In genomic region chr14:97977711-97978261, GRCh38 we compare ENCODE assay signal across 8 cellular contexts.
DNase-seq lines count a peak whose midpoint lies in the region; ATAC-seq and TF ChIP-seq lines count a peak whose summit lies in the region.

No MANE protein-coding gene starts in this region.

- H3K27me3 Mint-ChIP-seq in activated T-helper 17 cell treated with anti-CD3 and anti-CD28 coated beads, Interleukin-2, amount 50 U/mL, for 72 hours, result no peaks in the 10 kb centered on the region

- H3K9me3 Mint-ChIP-seq in activated T-helper 17 cell treated with anti-CD3 and anti-CD28 coated beads, Interleukin-2, amount 50 U/mL, for 72 hours, result no peaks in the 10 kb centered on the region

- DNase-seq in AG20443 (ENCODE audit: low spot score), result peak; percentile 8
- DNase-seq in NCI-H524 treated with DMSO at 0.1 percent for 48 hours (lab: John Stamatoyannopoulos, UW), result peak; percentile 66
- peak; percentile 60 to 93 (median 81) for DNase-seq in head of caudate nucleus
- DNase-seq in WERI-Rb-1, result no peak
- DNase-seq in RKO (ENCODE audit: low spot score), result no peak

- H3K27me3 ChIP-seq in skeletal muscle tissue (ENCODE audit: control insufficient read depth in 3 of 3, insufficient read depth in 3 of 3, low read length in 3 of 3) (peaks cover 0 to 6% (median 0%) of the 10 kb centered on the region in 3 donors), WERI-Rb-1 (ENCODE audit: insufficient read depth, low read depth, severe bottlenecking) (peaks cover 76% of the 10 kb centered on the region)

- H3K36me3 Mint-ChIP-seq in activated T-helper 17 cell treated with anti-CD3 and anti-CD28 coated beads, Interleukin-2, amount 50 U/mL, for 72 hours (ENCODE audit: low read depth), result peaks cover 18% of the 10 kb centered on the region

- peak; percentile 84 for ATAC-seq in activated T-helper 17 cell treated with anti-CD3 and anti-CD28 coated beads, Interleukin-2, amount 50 U/mL, for 72 hours (replicated peaks)
- ATAC-seq in GM18511 (IDR thresholded peaks at IDR 0.05; ENCODE audit: unreplicated experiment), result no peak

- H3K4me1 Mint-ChIP-seq in activated T-helper 17 cell treated with anti-CD3 and anti-CD28 coated beads, Interleukin-2, amount 50 U/mL, for 72 hours, result peaks cover 30% of the 10 kb centered on the region

- H3K9me3 ChIP-seq in skeletal muscle tissue (ENCODE audit: control insufficient read depth in 3 of 3, low read length in 3 of 3), result no peaks in the 10 kb centered on the region
- H3K9me3 ChIP-seq in WERI-Rb-1 (ENCODE audit: severe bottlenecking), result no peaks in the 10 kb centered on the region

- H3K27ac ChIP-seq in skeletal muscle tissue (ENCODE audit: low read depth, low read length), result peak overlapping the region; percentile 29
- H3K27ac ChIP-seq in WERI-Rb-1, result no peak overlapping the region

- no peak for TF ChIP-seq CTCF in WERI-Rb-1 (IDR thresholded peaks at IDR 0.05; ENCODE audit: low read depth, low read length)

- H3K4me3 ChIP-seq in skeletal muscle tissue (ENCODE audit: low read length in 3 of 3) (peak overlapping the region; percentile 50 to 60 (median 57)), WERI-Rb-1 (ENCODE audit: low read depth, low read length) (no peak overlapping the region)

- H3K36me3 ChIP-seq in skeletal muscle tissue (ENCODE audit: control insufficient read depth in 3 of 3, insufficient read depth in 3 of 3, low read length in 3 of 3), result no peaks in the 10 kb centered on the region
- H3K36me3 ChIP-seq in WERI-Rb-1, result no peaks in the 10 kb centered on the region

- H3K4me1 ChIP-seq in skeletal muscle tissue (ENCODE audit: control insufficient read depth in 3 of 3, insufficient read depth in 3 of 3, low read length in 3 of 3), result peaks cover 11 to 15% (median 11%) of the 10 kb centered on the region in 3 donors

- intact Hi-C loops in head of caudate nucleus (cut with DNase I), result loop anchor here (2.0 kb wide), 1 partner anchor 159 kb away; no protein-coding TSS in a partner anchor

- peak overlapping the region; percentile 98 for H3K27ac Mint-ChIP-seq in activated T-helper 17 cell treated with anti-CD3 and anti-CD28 coated beads, Interleukin-2, amount 50 U/mL, for 72 hours

- peak overlapping the region; percentile 99 for H3K4me3 Mint-ChIP-seq in activated T-helper 17 cell treated with anti-CD3 and anti-CD28 coated beads, Interleukin-2, amount 50 U/mL, for 72 hours

- H3K9ac ChIP-seq in skeletal muscle tissue (ENCODE audit: low read depth in 1 of 3, low read length in 3 of 3), result peak overlapping the region; percentile 22 to 34 (median 29)

Comparison
In these comparisons a context has a peak if more than half of its experiments do, and no peak if none do; other contexts are left out.
1. DNase-seq: peak in AG20443 (single experiment), NCI-H524 treated with DMSO at 0.1 percent for 48 hours (single experiment) and head of caudate nucleus (42 of 42); none in WERI-Rb-1 (single experiment) and RKO (single experiment).